ENCODE assay signal across 20 cellular contexts in the genomic region with DNA sequence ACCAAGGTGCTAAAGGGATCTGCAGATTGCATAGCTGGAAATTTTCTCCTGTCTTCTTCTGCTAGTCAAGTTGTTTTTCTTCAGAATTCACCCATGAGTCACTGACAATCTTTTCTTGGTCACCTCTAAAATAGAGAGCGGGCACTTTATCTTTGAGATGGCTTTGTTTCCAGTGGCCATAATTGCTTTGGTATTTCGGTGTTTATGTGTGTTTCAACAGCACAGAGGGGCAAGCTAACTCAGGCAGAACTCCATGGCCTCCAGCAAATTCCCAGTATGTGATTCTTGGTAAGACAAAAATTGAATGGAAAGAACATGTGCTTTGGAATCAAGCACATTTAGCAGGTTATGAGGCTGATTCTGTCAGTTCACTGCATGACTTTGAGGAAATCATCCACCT.
DNase-seq lines count a peak whose midpoint lies in the region; ATAC-seq, FAIRE-seq and TF ChIP-seq lines count a peak whose summit lies in the region.
"Had no signal": no experiment of that assay in that cellular context is flagged by ENCODE, and none has a peak within 500 bp of the region (broad histone marks: within the 10 kb centered on the region; RNA-seq: fewer than 3 reads in every experiment).

No MANE protein-coding gene starts in this region.

- H2BK120ac ChIP-seq in H1 (replicated peaks; ENCODE audit: low read depth, low read length) = no peak overlapping the region

- H3K36me3 ChIP-seq in H1 (ENCODE audit: control insufficient read depth in 2 of 4, insufficient read depth in 4 of 4, low read length in 3 of 4) (no peaks in the 10 kb centered on the region), Peyer's patch (no peaks in the 10 kb centered on the region), prostate gland (no peaks in the 10 kb centered on the region)

- peaks cover 6% of the 10 kb centered on the region for H3K36me3 Mint-ChIP-seq in activated naive CD8-positive, alpha-beta T cell treated with anti-CD3 and anti-CD28 coated beads, Interleukin-2, amount 10 ng/mL, durations not matched to agents 7 days and 5 days
- H3K36me3 Mint-ChIP-seq in activated naive CD8-positive, alpha-beta T cell treated with anti-CD3 and anti-CD28 coated beads, Interleukin-2, amount 50 U/mL, for 24 hours (ENCODE audit: low read depth) = peaks cover 4% of the 10 kb centered on the region
- H3K36me3 Mint-ChIP-seq in activated naive CD4-positive, alpha-beta T cell treated with anti-CD3 and anti-CD28 coated beads, Interleukin-2, amount 50 U/mL, for 72 hours = peaks cover 22 to 34% of the 10 kb centered on the region in 2 donors

- DNase-seq in activated naive CD8-positive, alpha-beta T cell treated with anti-CD3 and anti-CD28 coated beads, Interleukin-2, amount 10 ng/mL, durations not matched to agents 7 days and 5 days = no peak
- DNase-seq in activated naive CD8-positive, alpha-beta T cell treated with anti-CD3 and anti-CD28 coated beads, Interleukin-2, amount 50 U/mL, for 24 hours = no peak
- DNase-seq in H4 (ENCODE audit: low spot score) (peak; percentile 44), H1 (ENCODE audit: low read depth in 1 of 2, low spot score in 2 of 2) (no peak), Peyer's patch (no peak), prostate gland (ENCODE audit: low spot score) (no peak)
- no peak for DNase-seq in activated naive CD4-positive, alpha-beta T cell treated with anti-CD3 and anti-CD28 coated beads, Interleukin-2, amount 50 U/mL, for 72 hours (ENCODE audit: low spot score in 2 of 2)
- DNase-seq: C1 segment of cervical spinal cord; Calu3; CD4-positive, alpha-beta memory T cell; COR-L47; DMS53; DND-41; EL; GDM1; H7; HCEC 1CT had no signal

- peaks cover 0 to 7% (median 2%) of the 10 kb centered on the region in 4 experiments; a peak in 2 of 7 replicates for H3K4me1 ChIP-seq in H1 (replicated peaks in 1 of 4; ENCODE audit: control insufficient read depth in 3 of 4, insufficient read depth in 4 of 4, low read length in 3 of 4)
- H3K4me1 ChIP-seq in Peyer's patch = peaks cover 0 to 21% (median 0%) of the 10 kb centered on the region in 4 donors
- no peaks in the 10 kb centered on the region for H3K4me1 ChIP-seq in prostate gland (replicated peaks)

- peaks cover 38% of the 10 kb centered on the region for H3K4me1 Mint-ChIP-seq in activated naive CD8-positive, alpha-beta T cell treated with anti-CD3 and anti-CD28 coated beads, Interleukin-2, amount 10 ng/mL, durations not matched to agents 7 days and 5 days
- H3K4me1 Mint-ChIP-seq in activated naive CD8-positive, alpha-beta T cell treated with anti-CD3 and anti-CD28 coated beads, Interleukin-2, amount 50 U/mL, for 24 hours = peaks cover 40% of the 10 kb centered on the region

- no peak for FAIRE-seq in H1 (lab: Jason Lieb, UNC)
- FAIRE-seq: GM12891, GM18507 had no signal

- no peak overlapping the region for H4K8ac ChIP-seq in H1 (ENCODE audit: extremely low read depth, insufficient read depth, low read length)

- H3K79me1 ChIP-seq in H1 (ENCODE audit: low read depth, low read length) = no peaks in the 10 kb centered on the region

- peaks cover 8% of the 10 kb centered on the region for H3K27me3 Mint-ChIP-seq in activated naive CD8-positive, alpha-beta T cell treated with anti-CD3 and anti-CD28 coated beads, Interleukin-2, amount 10 ng/mL, durations not matched to agents 7 days and 5 days
- H3K27me3 Mint-ChIP-seq in activated naive CD8-positive, alpha-beta T cell treated with anti-CD3 and anti-CD28 coated beads, Interleukin-2, amount 50 U/mL, for 24 hours = no peaks in the 10 kb centered on the region
- H3K27me3 Mint-ChIP-seq: CD4-positive, alpha-beta memory T cell had no signal

- H2BK5ac ChIP-seq in H1 (ENCODE audit: low read depth, low read length) = no peak overlapping the region

- no peaks in the 10 kb centered on the region for H3K79me2 ChIP-seq in H1 (ENCODE audit: control insufficient read depth in 1 of 2, insufficient read depth in 2 of 2, low read length in 2 of 2)

- peak overlapping the region; percentile 16 for H3K27ac Mint-ChIP-seq in activated naive CD8-positive, alpha-beta T cell treated with anti-CD3 and anti-CD28 coated beads, Interleukin-2, amount 10 ng/mL, durations not matched to agents 7 days and 5 days
- H3K27ac Mint-ChIP-seq in activated naive CD8-positive, alpha-beta T cell treated with anti-CD3 and anti-CD28 coated beads, Interleukin-2, amount 50 U/mL, for 24 hours = no peak overlapping the region
- H3K27ac Mint-ChIP-seq in activated naive CD4-positive, alpha-beta T cell treated with anti-CD3 and anti-CD28 coated beads, Interleukin-2, amount 50 U/mL, for 72 hours = no peak overlapping the region
- H3K27ac Mint-ChIP-seq: GM23338 had no signal

- H3K9me3 ChIP-seq in H1 (ENCODE audit: insufficient read depth in 2 of 2, low read depth in 1 of 2, low read length in 1 of 2) (no peaks in the 10 kb centered on the region), Peyer's patch (no peaks in the 10 kb centered on the region), prostate gland (no peaks in the 10 kb centered on the region)

- TF ChIP-seq CTCF in H1 (IDR thresholded peaks at IDR 0.05; ENCODE audit: control extremely low read depth in 1 of 3, insufficient read depth in 1 of 3, low read depth in 1 of 3, low read length in 3 of 3) (no peak), Peyer's patch (IDR thresholded peaks at IDR 0.05) (no peak), prostate gland (IDR thresholded peaks at IDR 0.05) (no peak)

- H3K4me3 ChIP-seq in H1 (ENCODE audit: extremely low read depth in 1 of 4, insufficient read depth in 2 of 4, low read depth in 3 of 4, low read length in 4 of 4) (no peak overlapping the region), Peyer's patch (no peak overlapping the region), prostate gland (no peak overlapping the region)
- H3K4me3 ChIP-seq: GM23338 had no signal

- intact Hi-C loops in prostate gland (cut with DNase I) = no loop called here

- no peak overlapping the region for H2BK15ac ChIP-seq in H1 (ENCODE audit: low read length)

- H3K9me3 Mint-ChIP-seq in activated naive CD8-positive, alpha-beta T cell treated with anti-CD3 and anti-CD28 coated beads, Interleukin-2, amount 10 ng/mL, durations not matched to agents 7 days and 5 days = peaks cover 5% of the 10 kb centered on the region
- no peaks in the 10 kb centered on the region for H3K9me3 Mint-ChIP-seq in activated naive CD8-positive, alpha-beta T cell treated with anti-CD3 and anti-CD28 coated beads, Interleukin-2, amount 50 U/mL, for 24 hours
- peaks cover 0 to 4% of the 10 kb centered on the region in 2 donors for H3K9me3 Mint-ChIP-seq in activated naive CD4-positive, alpha-beta T cell treated with anti-CD3 and anti-CD28 coated beads, Interleukin-2, amount 50 U/mL, for 72 hours
- H3K9me3 Mint-ChIP-seq: GM23338 had no signal

- no peak overlapping the region for H3K9ac ChIP-seq in H1 (replicated peaks in 1 of 4; ENCODE audit: extremely low read depth in 1 of 4, low read depth in 3 of 4, low read length in 3 of 4)

- H3K14ac ChIP-seq in H1 (ENCODE audit: insufficient read length) = no peak overlapping the region

- TF ChIP-seq RAD21 in H1 (IDR thresholded peaks at IDR 0.05 in 1 of 2, conservative IDR thresholded peaks at IDR 0.05 in 1 of 2; ENCODE audit: low read depth in 2 of 2, low read length in 2 of 2) = no peak

- no peak overlapping the region for H3K18ac ChIP-seq in H1 (ENCODE audit: extremely low read depth, low read length)

- H3K4me3 Mint-ChIP-seq in activated naive CD8-positive, alpha-beta T cell treated with anti-CD3 and anti-CD28 coated beads, Interleukin-2, amount 10 ng/mL, durations not matched to agents 7 days and 5 days = no peak overlapping the region
- no peak overlapping the region for H3K4me3 Mint-ChIP-seq in activated naive CD8-positive, alpha-beta T cell treated with anti-CD3 and anti-CD28 coated beads, Interleukin-2, amount 50 U/mL, for 24 hours
- H3K4me3 Mint-ChIP-seq: CD4-positive, alpha-beta memory T cell; GM23338 had no signal

- H3K56ac ChIP-seq in H1 (replicated peaks; ENCODE audit: insufficient read length, low read depth, low read length) = no peak overlapping the region

- no peak overlapping the region for H2AK5ac ChIP-seq in H1 (ENCODE audit: low read depth, low read length)

- POLR2A ChIA-PET in activated naive CD8-positive, alpha-beta T cell treated with anti-CD3 and anti-CD28 coated beads, Interleukin-2, amount 10 ng/mL, durations not matched to agents 7 days and 5 days (lab: Charles Lee) = no interaction called here
- POLR2A ChIA-PET in H1 (lab: Charles Lee; ENCODE audit: partially characterized antibody) = no interaction called here

- H3K27ac ChIP-seq in H1 (ENCODE audit: low read depth, low read length) = no peak overlapping the region
- H3K27ac ChIP-seq in Peyer's patch = no peak overlapping the region
- H3K27ac ChIP-seq in prostate gland = no peak overlapping the region

- no peak overlapping the region for H4K91ac ChIP-seq in H1 (replicated peaks; ENCODE audit: insufficient read length, low read length)

- CTCF ChIA-PET in H1 (lab: Charles Lee; ENCODE audit: partially characterized antibody) = no interaction called here

- H3K23ac ChIP-seq in H1 (ENCODE audit: insufficient read length) = no peak overlapping the region

- H2AFZ ChIP-seq in H1 (ENCODE audit: low read length) = 0 out of 2 replicates have a peak overlapping the region, but pooled peaks have one; percentile 11
- H2AFZ ChIP-seq: GM23338 had no signal

- peaks cover 6% of the 10 kb centered on the region for H3K23me2 ChIP-seq in H1 (ENCODE audit: low read depth, low read length)

- H3K4ac ChIP-seq in H1 (replicated peaks; ENCODE audit: insufficient read length, low read depth, low read length) = no peak overlapping the region

- H3K4me2 ChIP-seq in H1 (ENCODE audit: insufficient read depth in 1 of 2, low read depth in 2 of 2, low read length in 2 of 2) = no peak overlapping the region
- H3K4me2 ChIP-seq: GM23338 had no signal

- WGBS in H1 (ENCODE audit: extremely low coverage in 1 of 2, insufficient coverage in 1 of 2, insufficient read length in 1 of 2, insufficient replicate concordance in 2 of 2, low coverage in 1 of 2, low lambda C conversion rate in 2 of 2, missing lambda C conversion rate in 1 of 2), 2 experiments = 86% methylated on average over 2 of the region's 2 CpGs; no CpG with 5 or more reads in 1 of the 2 experiments
- WGBS in prostate gland = 93% methylated on average over 2 of the region's 2 CpGs

- no peak for TF ChIP-seq POLR2A in H1 (IDR thresholded peaks at IDR 0.05; ENCODE audit: control extremely low read depth in 1 of 2, low read depth in 2 of 2, low read length in 2 of 2)
- TF ChIP-seq POLR2A in Peyer's patch (IDR thresholded peaks at IDR 0.05) = no peak
- TF ChIP-seq POLR2A in prostate gland (IDR thresholded peaks at IDR 0.05) = no peak

- no peak overlapping the region for H2BK12ac ChIP-seq in H1 (ENCODE audit: low read depth, low read length)

- no peaks in the 10 kb centered on the region for H4K20me1 ChIP-seq in H1 (replicated peaks in 1 of 2; ENCODE audit: control insufficient read depth in 1 of 2, insufficient read depth in 2 of 2, low read length in 2 of 2)

- H3K27me3 ChIP-seq in H1 (replicated peaks in 1 of 4; ENCODE audit: control insufficient read depth in 3 of 4, extremely low read depth in 1 of 4, insufficient read depth in 3 of 4, low read length in 3 of 4) = peaks cover 0 to 8% (median 4%) of the 10 kb centered on the region in 4 experiments; a peak in 4 of 7 replicates
- H3K27me3 ChIP-seq in Peyer's patch = no peaks in the 10 kb centered on the region
- H3K27me3 ChIP-seq in prostate gland (replicated peaks; ENCODE audit: insufficient read depth) = no peaks in the 10 kb centered on the region

- H2BK20ac ChIP-seq in H1 (ENCODE audit: low read length) = no peak overlapping the region

- no peak for ATAC-seq in activated naive CD8-positive, alpha-beta T cell treated with anti-CD3 and anti-CD28 coated beads, Interleukin-2, amount 10 ng/mL, durations not matched to agents 7 days and 5 days (ENCODE audit: low read depth)
- no peak for ATAC-seq in activated naive CD8-positive, alpha-beta T cell treated with anti-CD3 and anti-CD28 coated beads, Interleukin-2, amount 50 U/mL, for 24 hours
- no peak for ATAC-seq in activated naive CD4-positive, alpha-beta T cell treated with anti-CD3 and anti-CD28 coated beads, Interleukin-2, amount 50 U/mL, for 72 hours
- ATAC-seq: GM23338 had no signal

- H4K5ac ChIP-seq in H1 (ENCODE audit: insufficient read length, low read depth, low read length) = no peak overlapping the region

- TF ChIP-seq EP300 in H1 (IDR thresholded peaks at IDR 0.05; ENCODE audit: borderline replicate concordance in 1 of 2, low read depth in 2 of 2, low read length in 2 of 2) = no peak
